Comparison of ENCODE assay signal across 8 cellular contexts in the genomic region with DNA sequence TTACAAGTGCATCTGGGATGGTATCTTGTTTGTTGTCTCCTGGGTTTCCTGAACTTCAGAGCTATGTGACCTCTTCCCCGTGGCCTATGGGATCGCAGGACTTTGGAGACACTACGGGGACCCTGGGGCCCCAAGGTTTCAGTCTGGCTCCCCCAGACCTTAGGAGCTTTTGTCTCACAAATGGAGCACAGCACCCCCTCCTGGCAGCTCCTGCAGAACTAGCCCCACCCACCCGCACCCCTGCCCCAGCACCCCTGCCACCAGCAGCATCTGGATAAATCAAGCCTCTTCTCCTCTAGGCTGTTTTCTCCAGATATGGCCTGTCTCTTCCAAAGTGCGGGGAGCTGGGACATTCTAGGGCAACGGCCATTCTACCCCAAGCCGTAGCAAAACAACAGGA. TPM values are rescaled to one million over a fixed set of nuclear protein-coding genes. Genes with fewer than 3 reads are reported as not detected.
DNase-seq lines count a peak whose midpoint lies in the region; ATAC-seq and TF ChIP-seq lines count a peak whose summit lies in the region.

No MANE protein-coding gene starts in this region.

- peak overlapping the region; percentile 66 for H3K27ac ChIP-seq in WERI-Rb-1

- H3K4me3 ChIP-seq in WERI-Rb-1 (ENCODE audit: low read depth, low read length): no peak overlapping the region

- H3K27me3 ChIP-seq in WERI-Rb-1 (ENCODE audit: insufficient read depth, low read depth, severe bottlenecking): no peaks in the 10 kb centered on the region

- H3K9me3 ChIP-seq in WERI-Rb-1 (ENCODE audit: severe bottlenecking): no peaks in the 10 kb centered on the region

- peak; percentile 43; the same call in 1 of the 2 replicates for TF ChIP-seq CTCF in WERI-Rb-1 (IDR thresholded peaks at IDR 0.05; ENCODE audit: low read depth, low read length)

- peaks cover 61% of the 10 kb centered on the region for H3K36me3 ChIP-seq in WERI-Rb-1

- ATAC-seq in HG02885 (IDR thresholded peaks at IDR 0.05; ENCODE audit: poor library complexity, unreplicated experiment): no peak
- no peak for ATAC-seq in GM21576 (IDR thresholded peaks at IDR 0.05; ENCODE audit: unreplicated experiment)

- DNase-seq in DMS 273 (lab: John Stamatoyannopoulos, UW; ENCODE audit: unreplicated experiment): peak; percentile 45
- DNase-seq in DMS 273 treated with DMSO at 0.1 percent for 48 hours (lab: John Stamatoyannopoulos, UW): no peak
- DNase-seq in WERI-Rb-1: peak; percentile 45
- DNase-seq in dermis blood vessel endothelial cell: peak; percentile 56
- peak; percentile 32 to 37 for DNase-seq in stimulated activated CD4-positive, alpha-beta T cell treated with anti-CD3 and anti-CD28 coated beads, Interleukin-4, amount 100 ng/mL, for 48 hours (ENCODE audit: low read depth in 2 of 2)
- DNase-seq in NCI-H1092 (lab: John Stamatoyannopoulos, UW): no peak

RNA-seq across cellular contexts. Expression of a gene that starts 10.4 kb away (rescaled TPM):
- 0.09 and 0.17 TPM in 2 replicates for total RNA-seq in dermis blood vessel endothelial cell

RNA-seq across cellular contexts. Expression of a gene that starts 32.2 kb away (rescaled TPM):
- total RNA-seq in dermis blood vessel endothelial cell: 10.0 and 14.7 TPM in 2 replicates

Comparison
In these comparisons a context has a peak if more than half of its experiments do, and no peak if none do; other contexts are left out.
1. DNase-seq: peak in DMS 273 (single experiment), WERI-Rb-1 (single experiment), dermis blood vessel endothelial cell (single experiment) and stimulated activated CD4-positive, alpha-beta T cell treated with anti-CD3 and anti-CD28 coated beads, Interleukin-4, amount 100 ng/mL, for 48 hours (2 of 2); none in DMS 273 treated with DMSO at 0.1 percent for 48 hours (single experiment) and NCI-H1092 (single experiment).